In the genomic region with DNA sequence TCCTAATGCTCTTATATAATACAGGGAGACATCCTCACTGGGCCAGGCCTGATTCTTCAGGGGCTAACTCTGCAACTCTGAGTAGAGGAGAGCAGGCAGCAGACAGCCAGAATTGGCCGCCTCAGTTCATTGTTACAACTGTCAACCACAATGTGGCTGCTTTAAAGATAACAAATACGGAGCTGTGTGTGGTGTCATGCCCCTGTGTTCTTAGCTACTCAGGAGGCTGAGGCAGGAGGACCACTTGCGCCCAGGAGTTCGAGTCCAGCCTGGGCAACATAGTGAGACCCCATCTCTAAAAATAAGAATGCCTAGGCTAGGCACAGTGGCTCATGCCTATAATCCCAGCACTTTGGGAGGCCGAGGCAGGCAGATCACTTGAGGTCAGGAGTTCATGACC, we compare ENCODE assay signal across 18 cellular contexts. TPM values are rescaled to one million over a fixed set of nuclear protein-coding genes. Genes with fewer than 3 reads are reported as not detected.
DNase-seq lines count a peak whose midpoint lies in the region; ATAC-seq and TF ChIP-seq lines count a peak whose summit lies in the region.
"Had no signal": no experiment of that assay in that cellular context is flagged by ENCODE, and none has a peak within 500 bp of the region (broad histone marks: within the 10 kb centered on the region; RNA-seq: fewer than 3 reads in every experiment).

No MANE protein-coding gene starts in this region.

- peak overlapping the region; percentile 99 for H3K27ac Mint-ChIP-seq in activated T-cell treated with anti-CD3 and anti-CD28 coated beads, Interleukin-2, amount 50 U/mL, for 24 hours
- peak overlapping the region; percentile 94 to 100 for H3K27ac Mint-ChIP-seq in activated naive CD4-positive, alpha-beta T cell treated with anti-CD3 and anti-CD28 coated beads, Interleukin-2, amount 50 U/mL, for 72 hours
- peak overlapping the region; percentile 100 for H3K27ac Mint-ChIP-seq in stimulated activated effector memory CD8-positive, alpha-beta T cell treated with anti-CD3 and anti-CD28 coated beads, Interleukin-12 subunit alpha, Interleukin-12 subunit beta, amount 100 ng/mL, for 72 hours
- no peak overlapping the region for H3K27ac Mint-ChIP-seq in osteocyte (ENCODE audit: unreplicated experiment)

- H3K4me1 Mint-ChIP-seq in activated T-cell treated with anti-CD3 and anti-CD28 coated beads, Interleukin-2, amount 50 U/mL, for 24 hours (ENCODE audit: low read depth) = peaks cover 54% of the 10 kb centered on the region
- H3K4me1 Mint-ChIP-seq in stimulated activated effector memory CD8-positive, alpha-beta T cell treated with anti-CD3 and anti-CD28 coated beads, Interleukin-12 subunit alpha, Interleukin-12 subunit beta, amount 100 ng/mL, for 72 hours = peaks cover 68% of the 10 kb centered on the region
- H3K4me1 Mint-ChIP-seq in osteocyte (ENCODE audit: unreplicated experiment) = no peaks in the 10 kb centered on the region

- no peaks in the 10 kb centered on the region for H3K9me3 Mint-ChIP-seq in activated T-cell treated with anti-CD3 and anti-CD28 coated beads, Interleukin-2, amount 50 U/mL, for 24 hours
- H3K9me3 Mint-ChIP-seq in activated naive CD4-positive, alpha-beta T cell treated with anti-CD3 and anti-CD28 coated beads, Interleukin-2, amount 50 U/mL, for 72 hours = no peaks in the 10 kb centered on the region
- no peaks in the 10 kb centered on the region for H3K9me3 Mint-ChIP-seq in stimulated activated effector memory CD8-positive, alpha-beta T cell treated with anti-CD3 and anti-CD28 coated beads, Interleukin-12 subunit alpha, Interleukin-12 subunit beta, amount 100 ng/mL, for 72 hours
- H3K9me3 Mint-ChIP-seq in osteocyte (ENCODE audit: unreplicated experiment) = no peaks in the 10 kb centered on the region

- ATAC-seq in activated naive CD4-positive, alpha-beta T cell treated with anti-CD3 and anti-CD28 coated beads, Interleukin-2, amount 50 U/mL, for 72 hours = no peak
- peak; percentile 56 for ATAC-seq in stimulated activated effector memory CD8-positive, alpha-beta T cell treated with anti-CD3 and anti-CD28 coated beads, Interleukin-12 subunit alpha, Interleukin-12 subunit beta, amount 100 ng/mL, for 72 hours
- no peak for ATAC-seq in left lung

- DNase-seq in activated T-cell treated with anti-CD3 and anti-CD28 coated beads, Interleukin-2, amount 50 U/mL, for 24 hours = peak; percentile 31
- DNase-seq in activated T-cell treated with anti-CD3 and anti-CD28 coated beads for 4 hours = no peak
- DNase-seq in NB4 (ENCODE audit: low read depth) = peak; percentile 25
- DNase-seq in activated naive CD4-positive, alpha-beta T cell treated with anti-CD3 and anti-CD28 coated beads, Interleukin-2, amount 50 U/mL, for 72 hours (ENCODE audit: low spot score in 2 of 2) = no peak
- no peak for DNase-seq in stimulated activated effector memory CD8-positive, alpha-beta T cell treated with anti-CD3 and anti-CD28 coated beads, Interleukin-12 subunit alpha, Interleukin-12 subunit beta, amount 100 ng/mL, for 72 hours (ENCODE audit: low spot score in 2 of 2)
- no peak for DNase-seq in osteocyte (ENCODE audit: extremely low spot score, unreplicated experiment)
- DNase-seq in NCI-H69 (lab: John Stamatoyannopoulos, UW) = no peak
- no peak for DNase-seq in left lung
- DNase-seq: activated CD4-positive, CD25-positive, alpha-beta regulatory T cell; DMS 273 treated with DMSO at 0.1 percent for 48 hours; effector CD4-positive, alpha-beta T cell; GM23248; NCI-H1092 treated with DMSO at 0.1 percent for 48 hours; SK-N-SH had no signal

- H3K9me3 ChIP-seq in left lung = no peaks in the 10 kb centered on the region
- H3K9me3 ChIP-seq: SK-N-SH, vagina had no signal

- H3K27ac ChIP-seq in left lung = no peak overlapping the region
- H3K27ac ChIP-seq: GM23248, vagina had no signal

- TF ChIP-seq CTCF in NB4 (IDR thresholded peaks at IDR 0.05; ENCODE audit: low read depth, low read length) = no peak
- no peak for TF ChIP-seq CTCF in osteocyte (IDR thresholded peaks at IDR 0.05)
- no peak for TF ChIP-seq CTCF in left lung (IDR thresholded peaks at IDR 0.05)

- no peaks in the 10 kb centered on the region for H3K27me3 ChIP-seq in left lung
- H3K27me3 ChIP-seq: vagina had no signal

- peak overlapping the region; percentile 99 for H3K4me3 Mint-ChIP-seq in activated T-cell treated with anti-CD3 and anti-CD28 coated beads, Interleukin-2, amount 50 U/mL, for 24 hours
- H3K4me3 Mint-ChIP-seq in stimulated activated effector memory CD8-positive, alpha-beta T cell treated with anti-CD3 and anti-CD28 coated beads, Interleukin-12 subunit alpha, Interleukin-12 subunit beta, amount 100 ng/mL, for 72 hours = peak overlapping the region; percentile 98
- no peak overlapping the region for H3K4me3 Mint-ChIP-seq in osteocyte (ENCODE audit: unreplicated experiment)

- intact Hi-C loops in left lung (cut with DNase I) = no loop called here

- peaks cover 82% of the 10 kb centered on the region for H3K36me3 Mint-ChIP-seq in activated T-cell treated with anti-CD3 and anti-CD28 coated beads, Interleukin-2, amount 50 U/mL, for 24 hours (ENCODE audit: low read depth)
- peaks cover 29 to 59% of the 10 kb centered on the region in 2 donors for H3K36me3 Mint-ChIP-seq in activated naive CD4-positive, alpha-beta T cell treated with anti-CD3 and anti-CD28 coated beads, Interleukin-2, amount 50 U/mL, for 72 hours
- H3K36me3 Mint-ChIP-seq in stimulated activated effector memory CD8-positive, alpha-beta T cell treated with anti-CD3 and anti-CD28 coated beads, Interleukin-12 subunit alpha, Interleukin-12 subunit beta, amount 100 ng/mL, for 72 hours = peaks cover 64% of the 10 kb centered on the region
- H3K36me3 Mint-ChIP-seq in osteocyte (ENCODE audit: unreplicated experiment) = peaks cover 37% of the 10 kb centered on the region

- H3K4me3 ChIP-seq in NB4 (ENCODE audit: low read depth, low read length) (peak overlapping the region; percentile 22), left lung (peak overlapping the region in 1 of 2 donors; percentile 46)
- H3K4me3 ChIP-seq: GM23248 had no signal

- TF ChIP-seq POLR2A in NB4 (IDR thresholded peaks at IDR 0.05; ENCODE audit: extremely low read depth, insufficient read length) = no peak

- peaks cover 0 to 60% of the 10 kb centered on the region in 2 donors for H3K36me3 ChIP-seq in left lung

- H3K4me1 ChIP-seq in left lung = peaks cover 0 to 32% of the 10 kb centered on the region in 2 donors
- H3K4me1 ChIP-seq: vagina had no signal

- no peaks in the 10 kb centered on the region for H3K27me3 Mint-ChIP-seq in activated T-cell treated with anti-CD3 and anti-CD28 coated beads, Interleukin-2, amount 50 U/mL, for 24 hours
- no peaks in the 10 kb centered on the region for H3K27me3 Mint-ChIP-seq in osteocyte (ENCODE audit: unreplicated experiment)

RNA-seq across cellular contexts. Expression of a gene that starts 34.3 kb away (rescaled TPM):
- total RNA-seq in activated naive CD4-positive, alpha-beta T cell treated with anti-CD3 and anti-CD28 coated beads, Interleukin-2, amount 50 U/mL, for 72 hours = 10 to 100 TPM; 62.5 to 74.7 TPM
- total RNA-seq in osteocyte (57.1 and 58.5 TPM in 2 replicates), left lung (10 to 100 TPM; 23.4 to 27.2 TPM)

RNA-seq across cellular contexts. Expression of a gene that starts 39.7 kb away (rescaled TPM):
- total RNA-seq in activated naive CD4-positive, alpha-beta T cell treated with anti-CD3 and anti-CD28 coated beads, Interleukin-2, amount 50 U/mL, for 72 hours = not detected
- total RNA-seq in osteocyte (not detected in 2 replicates), left lung (not detected)
- total RNA-seq: bronchial epithelial cell, fibroblast of villous mesenchyme, GM23248, liver, vagina had no signal

RNA-seq across cellular contexts. Expression of a gene that starts 51.7 kb away (rescaled TPM):
- total RNA-seq in activated naive CD4-positive, alpha-beta T cell treated with anti-CD3 and anti-CD28 coated beads, Interleukin-2, amount 50 U/mL, for 72 hours = under 1 TPM in 1 of 2 donors, not detected in 1; 0.11 TPM
- total RNA-seq in osteocyte (4.7 and 6.3 TPM in 2 replicates), left lung (under 1 TPM; 0.52 to 0.99 TPM)
- total RNA-seq: liver had no signal

RNA-seq across cellular contexts. Expression of a gene that starts 52.2 kb away (rescaled TPM):
- 100 to 1,000 TPM; 132 to 150 TPM for total RNA-seq in activated naive CD4-positive, alpha-beta T cell treated with anti-CD3 and anti-CD28 coated beads, Interleukin-2, amount 50 U/mL, for 72 hours
- total RNA-seq in osteocyte (313 and 323 TPM in 2 replicates), left lung (100 to 1,000 TPM; 197 to 225 TPM)

Comparison
In these comparisons a context has a peak if more than half of its experiments do, and no peak if none do; other contexts are left out.
1. DNase-seq: peak in activated T-cell treated with anti-CD3 and anti-CD28 coated beads, Interleukin-2, amount 50 U/mL, for 24 hours (single experiment) and NB4 (single experiment); none in activated T-cell treated with anti-CD3 and anti-CD28 coated beads for 4 hours (single experiment), activated naive CD4-positive, alpha-beta T cell treated with anti-CD3 and anti-CD28 coated beads, Interleukin-2, amount 50 U/mL, for 72 hours (0 of 2), stimulated activated effector memory CD8-positive, alpha-beta T cell treated with anti-CD3 and anti-CD28 coated beads, Interleukin-12 subunit alpha, Interleukin-12 subunit beta, amount 100 ng/mL, for 72 hours (0 of 2), osteocyte (single experiment), NCI-H69 (single experiment) and left lung (0 of 2).